20 cellular contexts compared by ENCODE assay signal in the genomic region with DNA sequence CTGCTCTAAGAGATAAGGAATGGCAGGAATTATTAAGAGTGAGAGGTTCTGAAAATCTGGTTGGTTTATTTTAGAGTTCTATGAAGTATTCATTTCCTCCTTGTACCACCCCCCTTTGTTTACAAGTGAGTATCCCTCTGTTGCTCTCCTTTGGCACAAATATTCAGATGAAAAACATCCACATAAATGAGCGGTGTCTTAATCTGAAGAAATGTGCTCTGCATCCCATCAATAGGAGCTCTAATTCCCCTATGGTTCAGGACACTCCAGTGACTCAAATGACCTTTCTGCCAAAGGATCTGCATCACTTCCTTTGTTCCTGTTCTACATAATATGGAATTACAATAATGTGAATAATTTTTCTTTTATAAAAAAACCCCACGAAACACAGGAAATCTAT. TPM values are rescaled to one million over a fixed set of nuclear protein-coding genes. Genes with fewer than 3 reads are reported as not detected.
A peak's percentile ranks its signal among the peaks of the same experiment; 100 is the strongest.
DNase-seq lines count a peak whose midpoint lies in the region; ATAC-seq and TF ChIP-seq lines count a peak whose summit lies in the region.
"Had no signal": no experiment of that assay in that cellular context is flagged by ENCODE, and none has a peak within 500 bp of the region (broad histone marks: within the 10 kb centered on the region; RNA-seq: fewer than 3 reads in every experiment).

No MANE protein-coding gene starts in this region.

- H3K9me3 ChIP-seq in gastrocnemius medialis: no peaks in the 10 kb centered on the region
- no peaks in the 10 kb centered on the region for H3K9me3 ChIP-seq in ascending aorta
- H3K9me3 ChIP-seq: BLaER1 treated with 17β-estradiol and CSF1 and Interleukin-3, amounts not matched to agents 10 nM and 100 nM; esophagus muscularis mucosa had no signal

- peak; percentile 64 for ATAC-seq in SK-N-SH treated with all-trans-retinoic acid at 6 μM for 48 hours
- peak in 1 of 2 donors; percentile 44 for ATAC-seq in gastrocnemius medialis
- ATAC-seq: activated naive CD8-positive, alpha-beta T cell treated with anti-CD3 and anti-CD28 coated beads, Interleukin-2, amount 50 U/mL, for 24 hours; activated T-cell treated with anti-CD3 and anti-CD28 coated beads, Interleukin-2, amount 50 U/mL, for 72 hours; stimulated activated memory B cell treated with anti-CD40 and anti-IgM and Interleukin-4, amounts not matched to agents 10 μg/mL and 1 μg/mL and 100 μg/mL, for 72 hours had no signal

- TF ChIP-seq POLR2A in gastrocnemius medialis (IDR thresholded peaks at IDR 0.05): peak; percentile 6 to 33

- no peaks in the 10 kb centered on the region for H3K4me1 Mint-ChIP-seq in T-helper 2 cell treated with Interferon-gamma antibody and Interleukin-4, amounts not matched to agents 5 μg/mL and 100 μg/mL, for 36 hours (ENCODE audit: low read depth)
- H3K4me1 Mint-ChIP-seq: activated naive CD8-positive, alpha-beta T cell treated with anti-CD3 and anti-CD28 coated beads, Interleukin-2, amount 50 U/mL, for 24 hours; memory B cell; stimulated activated memory B cell treated with anti-CD40 and anti-IgM and Interleukin-4, amounts not matched to agents 10 μg/mL and 1 μg/mL and 100 μg/mL, for 72 hours had no signal

- H3K36me3 ChIP-seq in gastrocnemius medialis: no peaks in the 10 kb centered on the region
- no peaks in the 10 kb centered on the region for H3K36me3 ChIP-seq in ascending aorta
- H3K36me3 ChIP-seq: BLaER1 treated with 17β-estradiol and CSF1 and Interleukin-3, amounts not matched to agents 10 nM and 100 nM; esophagus muscularis mucosa had no signal

- H3K27me3 Mint-ChIP-seq in T-helper 2 cell treated with Interferon-gamma antibody and Interleukin-4, amounts not matched to agents 5 μg/mL and 100 μg/mL, for 36 hours (ENCODE audit: low read depth): no peaks in the 10 kb centered on the region
- H3K27me3 Mint-ChIP-seq: memory B cell; stimulated activated memory B cell treated with anti-CD40 and anti-IgM and Interleukin-4, amounts not matched to agents 10 μg/mL and 1 μg/mL and 100 μg/mL, for 72 hours had no signal

- H3K27ac Mint-ChIP-seq in T-helper 2 cell treated with Interferon-gamma antibody and Interleukin-4, amounts not matched to agents 5 μg/mL and 100 μg/mL, for 36 hours: no peak overlapping the region
- H3K27ac Mint-ChIP-seq: activated CD4-positive, alpha-beta memory T cell treated with anti-CD3 and anti-CD28 coated beads for 36 hours; activated naive CD8-positive, alpha-beta T cell treated with anti-CD3 and anti-CD28 coated beads, Interleukin-2, amount 50 U/mL, for 24 hours; activated T-cell treated with anti-CD3 and anti-CD28 coated beads, Interleukin-2, amount 50 U/mL, for 72 hours; H9; memory B cell; stimulated activated memory B cell treated with anti-CD40 and anti-IgM and Interleukin-4, amounts not matched to agents 10 μg/mL and 1 μg/mL and 100 μg/mL, for 72 hours had no signal

- H3K9me3 Mint-ChIP-seq in T-helper 2 cell treated with Interferon-gamma antibody and Interleukin-4, amounts not matched to agents 5 μg/mL and 100 μg/mL, for 36 hours: no peaks in the 10 kb centered on the region
- H3K9me3 Mint-ChIP-seq: memory B cell had no signal

- H3K36me3 Mint-ChIP-seq in T-helper 2 cell treated with Interferon-gamma antibody and Interleukin-4, amounts not matched to agents 5 μg/mL and 100 μg/mL, for 36 hours (ENCODE audit: low read depth): no peaks in the 10 kb centered on the region
- H3K36me3 Mint-ChIP-seq: activated CD4-positive, alpha-beta memory T cell treated with anti-CD3 and anti-CD28 coated beads for 36 hours had no signal

- H3K4me3 Mint-ChIP-seq in T-helper 2 cell treated with Interferon-gamma antibody and Interleukin-4, amounts not matched to agents 5 μg/mL and 100 μg/mL, for 36 hours: no peak overlapping the region
- H3K4me3 Mint-ChIP-seq: activated CD4-positive, alpha-beta memory T cell treated with anti-CD3 and anti-CD28 coated beads for 36 hours; activated naive CD8-positive, alpha-beta T cell treated with anti-CD3 and anti-CD28 coated beads, Interleukin-2, amount 50 U/mL, for 24 hours; activated T-cell treated with anti-CD3 and anti-CD28 coated beads, Interleukin-2, amount 50 U/mL, for 72 hours; H9; memory B cell; stimulated activated memory B cell treated with anti-CD40 and anti-IgM and Interleukin-4, amounts not matched to agents 10 μg/mL and 1 μg/mL and 100 μg/mL, for 72 hours had no signal

- DNase-seq in ELR (ENCODE audit: low read depth): peak; percentile 82
- peak; percentile 97 for DNase-seq in glomerular endothelial cell (ENCODE audit: extremely low read depth, low read depth, low spot score)
- DNase-seq in gastrocnemius medialis: no peak
- DNase-seq in ascending aorta (ENCODE audit: low spot score in 2 of 2): no peak
- no peak for DNase-seq in NCI-H1694 (lab: John Stamatoyannopoulos, UW)
- DNase-seq in GM13977 (ENCODE audit: low spot score): no peak
- DNase-seq in T-helper 2 cell treated with Interferon-gamma antibody and Interleukin-4, amounts not matched to agents 5 μg/mL and 100 μg/mL, for 36 hours (ENCODE audit: low spot score): no peak
- DNase-seq: activated CD4-positive, alpha-beta memory T cell treated with anti-CD3 and anti-CD28 coated beads for 36 hours; activated naive CD8-positive, alpha-beta T cell treated with anti-CD3 and anti-CD28 coated beads, Interleukin-2, amount 50 U/mL, for 24 hours; activated T-cell treated with anti-CD3 and anti-CD28 coated beads, Interleukin-2, amount 50 U/mL, for 72 hours; cortex of kidney; DND-41; H9; KG1; NCI-H1436 had no signal

- H3K4me1 ChIP-seq in gastrocnemius medialis: peaks cover 24 to 45% of the 10 kb centered on the region in 2 donors
- H3K4me1 ChIP-seq in ascending aorta: peaks cover 0 to 13% of the 10 kb centered on the region in 2 donors
- H3K4me1 ChIP-seq: BLaER1 treated with 17β-estradiol and CSF1 and Interleukin-3, amounts not matched to agents 10 nM and 100 nM had no signal

- no peak for TF ChIP-seq CTCF in gastrocnemius medialis (IDR thresholded peaks at IDR 0.05 in 4 of 5, conservative IDR thresholded peaks at IDR 0.05 in 1 of 5)
- TF ChIP-seq CTCF in ascending aorta (IDR thresholded peaks at IDR 0.05): no peak
- no peak for TF ChIP-seq CTCF in GM13977 (IDR thresholded peaks at IDR 0.05; ENCODE audit: extremely low read depth, insufficient read depth, missing control alignments)

- H3K27me3 ChIP-seq in gastrocnemius medialis (no peaks in the 10 kb centered on the region), ascending aorta (no peaks in the 10 kb centered on the region)
- H3K27me3 ChIP-seq: BLaER1 treated with 17β-estradiol and CSF1 and Interleukin-3, amounts not matched to agents 10 nM and 100 nM; esophagus muscularis mucosa had no signal

- H3K4me3 ChIP-seq in gastrocnemius medialis (no peak overlapping the region), ascending aorta (no peak overlapping the region)
- H3K4me3 ChIP-seq: BLaER1 treated with 17β-estradiol and CSF1 and Interleukin-3, amounts not matched to agents 10 nM and 100 nM; esophagus muscularis mucosa had no signal

- in situ Hi-C loops in gastrocnemius medialis (cut with MboI; ENCODE audit: low sequenced_read_pairs in 4 of 4) (no loop called here), GM13977 (cut with MboI; ENCODE audit: low pct_unique_long_range_greater_than_20kb, low sequenced_read_pairs, unreplicated experiment) (no loop called here)

- H3K27ac ChIP-seq in gastrocnemius medialis (peak overlapping the region; percentile 6 to 59 (median 30)), ascending aorta (peak overlapping the region in 1 of 2 donors; percentile 31)
- H3K27ac ChIP-seq: BLaER1 treated with 17β-estradiol and CSF1 and Interleukin-3, amounts not matched to agents 10 nM and 100 nM had no signal

- intact Hi-C loops in gastrocnemius medialis (cut with DNase I; ENCODE audit: low total_unique reads) (no loop called here), ascending aorta (cut with DNase I) (no loop called here)

TF ChIP-seq in SK-N-SH treated with all-trans-retinoic acid at 6 μM for 48 hours, 23 proteins besides CTCF, POLR2A, EP300 and RAD21 (continues in another document):
- TF ChIP-seq OSR1 (CRISPR knock-in tag; IDR thresholded peaks at IDR 0.05) (no peak), BACH2 (CRISPR knock-in tag; IDR thresholded peaks at IDR 0.05; ENCODE audit: borderline replicate concordance) (no peak), CSDC2 (CRISPR knock-in tag; IDR thresholded peaks at IDR 0.05) (no peak), ARNTL (CRISPR knock-in tag; IDR thresholded peaks at IDR 0.05; ENCODE audit: borderline replicate concordance, low read depth) (no peak), TOX (CRISPR knock-in tag; IDR thresholded peaks at IDR 0.05; ENCODE audit: borderline replicate concordance) (no peak), ZFP3 (CRISPR knock-in tag; IDR thresholded peaks at IDR 0.05) (no peak), ZNF565 (CRISPR knock-in tag; conservative IDR thresholded peaks at IDR 0.05; ENCODE audit: low read depth) (no peak), RARB (CRISPR knock-in tag; IDR thresholded peaks at IDR 0.05) (no peak), ZNF70 (CRISPR knock-in tag; IDR thresholded peaks at IDR 0.05) (no peak)
- TF ChIP-seq, protein P1, sequence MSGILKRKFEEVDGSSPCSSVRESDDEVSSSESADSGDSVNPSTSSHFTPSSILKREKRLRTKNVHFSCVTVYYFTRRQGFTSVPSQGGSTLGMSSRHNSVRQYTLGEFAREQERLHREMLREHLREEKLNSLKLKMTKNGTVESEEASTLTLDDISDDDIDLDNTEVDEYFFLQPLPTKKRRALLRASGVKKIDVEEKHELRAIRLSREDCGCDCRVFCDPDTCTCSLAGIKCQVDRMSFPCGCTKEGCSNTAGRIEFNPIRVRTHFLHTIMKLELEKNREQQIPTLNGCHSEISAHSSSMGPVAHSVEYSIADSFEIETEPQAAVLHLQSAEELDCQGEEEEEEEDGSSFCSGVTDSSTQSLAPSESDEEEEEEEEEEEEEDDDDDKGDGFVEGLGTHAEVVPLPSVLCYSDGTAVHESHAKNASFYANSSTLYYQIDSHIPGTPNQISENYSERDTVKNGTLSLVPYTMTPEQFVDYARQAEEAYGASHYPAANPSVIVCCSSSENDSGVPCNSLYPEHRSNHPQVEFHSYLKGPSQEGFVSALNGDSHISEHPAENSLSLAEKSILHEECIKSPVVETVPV (CRISPR knock-in tag; IDR thresholded peaks at IDR 0.05): no peak

RNA-seq across cellular contexts. Expression of gene DDAH1, which starts 16.6 kb away (rescaled TPM):
- 55.1 and 56.1 TPM in 2 replicates for total RNA-seq in glomerular endothelial cell
- total RNA-seq in gastrocnemius medialis: 10 to 100 TPM in 3 of 4 donors, 1 to 10 TPM in 1; 5.9 to 28.7 (median 13.2) TPM
- 8.5 TPM for total RNA-seq in ascending aorta
- total RNA-seq: activated CD4-positive, alpha-beta memory T cell treated with anti-CD3 and anti-CD28 coated beads for 36 hours had no signal

Comparison
In these comparisons a context has a peak if more than half of its experiments do, and no peak if none do; other contexts are left out.
1. DNase-seq: peak in ELR (single experiment) and glomerular endothelial cell (single experiment); none in gastrocnemius medialis (0 of 2), ascending aorta (0 of 2), NCI-H1694 (single experiment), GM13977 (single experiment) and T-helper 2 cell treated with Interferon-gamma antibody and Interleukin-4, amounts not matched to agents 5 μg/mL and 100 μg/mL, for 36 hours (single experiment).